In genomic region chr9:5642170-5642569, GRCh38 we compare ENCODE assay signal across 25 cellular contexts.
"Had no signal": no experiment of that assay in that cellular context is flagged by ENCODE, and none has a peak within 500 bp of the region (broad histone marks: within the 10 kb centered on the region; RNA-seq: fewer than 3 reads in every experiment).

No MANE protein-coding gene starts in this region.

- H3K9me3 ChIP-seq: ovary, prostate gland, right lobe of liver, testis had no signal

- H3K4me3 ChIP-seq: dorsolateral prefrontal cortex, heart left ventricle, lung, neural progenitor cell, ovary, prostate gland, right lobe of liver, spleen, testis, tibial nerve had no signal

- H2AFZ ChIP-seq: neural progenitor cell had no signal

- H3K9ac ChIP-seq: neural progenitor cell had no signal

- H3K4me1 ChIP-seq: neural progenitor cell, prostate gland, right lobe of liver, testis, tibial nerve had no signal

- H3K27me3 ChIP-seq: dorsolateral prefrontal cortex, heart left ventricle, neural progenitor cell, ovary, right lobe of liver, spleen, testis, tibial nerve had no signal

- DNase-seq: cortex of kidney; effector CD8-positive, alpha-beta T cell; heart left ventricle; hippocampal formation; left colon; left ventricle myocardium superior; mesenchymal stem cell; midbrain; nucleus accumbens; ovary; retina; right lobe of liver; spleen; stimulated activated CD4-positive, alpha-beta T cell treated with anti-CD3 and anti-CD28 coated beads, Interleukin-15, amount 100 ng/mL, for 24 hours; stimulated activated CD4-positive, alpha-beta T cell treated with anti-CD3 and anti-CD28 coated beads, Interleukin-1b, Interleukin-23, amount 100 ng/mL, for 48 hours; stimulated activated CD4-positive, alpha-beta T cell treated with anti-CD3 and anti-CD28 coated beads, Interleukin-4, amount 100 ng/mL, for 24 hours; stimulated activated naive B cell treated with anti-CD40 and anti-IgM and Interleukin-4, amounts not matched to agents 10 μg/mL and 1 μg/mL and 100 μg/mL, for 72 hours; stimulated activated naive CD8-positive, alpha-beta T cell treated with anti-CD3 and anti-CD28 coated beads, Interleukin-15, amount 100 ng/mL, for 72 hours; testis had no signal

- H3K4me2 ChIP-seq: neural progenitor cell had no signal

- H3K36me3 ChIP-seq: neural progenitor cell, ovary, prostate gland, right lobe of liver had no signal

- ATAC-seq: heart left ventricle; left colon; left ventricle myocardium superior; right lobe of liver; stimulated activated naive CD8-positive, alpha-beta T cell treated with anti-CD3 and anti-CD28 coated beads, Interleukin-15, amount 100 ng/mL, for 72 hours had no signal

- H3K27ac ChIP-seq: dorsolateral prefrontal cortex, heart left ventricle, neural progenitor cell, ovary, prostate gland, right lobe of liver, spleen, testis, tibial nerve had no signal

- FAIRE-seq: frontal cortex had no signal
